ENCODE assay signal across 1 cellular context in the genomic region with DNA sequence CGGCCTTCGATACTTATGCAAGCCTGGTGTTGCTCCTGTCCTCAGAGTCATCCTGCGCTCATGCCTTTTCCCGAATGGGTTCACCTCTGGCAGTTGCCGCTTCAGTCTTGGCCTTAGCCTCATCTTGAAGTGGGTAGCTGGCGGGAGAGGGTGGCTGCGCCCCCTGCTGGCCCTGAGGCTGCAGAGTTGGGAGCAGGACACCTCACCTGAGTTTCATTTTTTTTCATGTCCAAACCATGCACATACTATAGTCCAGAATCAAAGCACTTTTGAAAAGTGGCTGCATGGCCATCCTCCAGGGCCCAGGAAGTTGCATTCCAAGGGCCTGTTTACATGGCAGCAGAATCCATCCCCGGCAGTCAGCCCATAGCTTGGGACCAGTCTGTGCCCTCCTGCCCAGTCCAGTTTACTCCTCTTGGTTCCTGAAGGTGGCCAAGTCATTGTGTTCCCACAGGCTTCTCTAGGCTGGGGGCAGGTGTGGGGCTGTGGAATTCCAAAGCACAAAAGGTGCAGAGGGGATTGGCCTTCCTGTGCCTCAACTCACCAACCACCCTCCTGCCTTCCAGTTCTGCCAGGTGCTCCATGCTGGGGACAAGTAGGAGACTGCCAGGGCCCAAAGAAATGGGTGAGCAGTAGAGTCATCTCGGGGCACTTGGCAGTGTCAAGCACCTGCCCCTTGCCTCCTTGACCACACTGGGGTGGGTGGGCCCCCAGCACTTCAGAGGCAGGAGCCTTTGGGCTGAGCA.
A peak's percentile ranks its signal among the peaks of the same experiment; 100 is the strongest.
TF ChIP-seq lines count a peak whose summit lies in the region.

No MANE protein-coding gene starts in this region.

TF ChIP-seq in IMR-90, 13 proteins besides CTCF, POLR2A, EP300 and RAD21:
- no peak for TF ChIP-seq MAZ (IDR thresholded peaks at IDR 0.05; ENCODE audit: borderline replicate concordance, low read depth, low read length)
- TF ChIP-seq SMC3 (IDR thresholded peaks at IDR 0.05; ENCODE audit: low read depth, low read length): peak; percentile 96
- TF ChIP-seq CEBPB (IDR thresholded peaks at IDR 0.05; ENCODE audit: low read depth, low read length): no peak
- TF ChIP-seq MXI1 (IDR thresholded peaks at IDR 0.05; ENCODE audit: borderline replicate concordance, low read depth, low read length): peak; percentile 36; the same call in 1 of the 2 replicates
- TF ChIP-seq RFX5 (IDR thresholded peaks at IDR 0.05; ENCODE audit: low read depth, low read length): no peak
